ENCODE assay signal across 14 cellular contexts in genomic region chr1:2575801-2576663, GRCh38. TPM values are rescaled to one million over a fixed set of nuclear protein-coding genes. Genes with fewer than 3 reads are reported as not detected.
DNase-seq lines count a peak whose midpoint lies in the region; ATAC-seq and TF ChIP-seq lines count a peak whose summit lies in the region.
"Had no signal": no experiment of that assay in that cellular context is flagged by ENCODE, and none has a peak within 500 bp of the region (broad histone marks: within the 10 kb centered on the region; RNA-seq: fewer than 3 reads in every experiment).

No MANE protein-coding gene starts in this region.

- no peak for DNase-seq in activated T-cell treated with anti-CD3 and anti-CD28 coated beads, Interleukin-2, amount 50 U/mL, for 72 hours
- DNase-seq in activated T-cell treated with anti-CD3 and anti-CD28 coated beads, Interleukin-2, amount 50 U/mL, for 1 hour = no peak
- DNase-seq in activated naive CD8-positive, alpha-beta T cell treated with anti-CD3 and anti-CD28 coated beads for 36 hours = no peak
- DNase-seq in lower lobe of right lung (peak; percentile 74), thyroid gland (no peak)
- DNase-seq: H7; NCI-H2029 treated with DMSO at 0.1 percent for 48 hours; stimulated activated CD4-positive, alpha-beta T cell treated with anti-CD3 and anti-CD28 coated beads, Interleukin-15, amount 100 ng/mL, for 24 hours; uterus had no signal

- 81% methylated on average over 19 to 23 of the region's 23 CpGs for WGBS in thyroid gland, 2 donors

- H3K4me1 ChIP-seq in lower lobe of right lung (peaks cover 36% of the 10 kb centered on the region), thyroid gland (peaks cover 6 to 12% of the 10 kb centered on the region in 2 donors)
- H3K4me1 ChIP-seq: uterus had no signal

- H3K9me3 Mint-ChIP-seq in activated T-cell treated with anti-CD3 and anti-CD28 coated beads, Interleukin-2, amount 50 U/mL, for 72 hours = peaks cover 13 to 21% of the 10 kb centered on the region in 2 donors
- peaks cover 14% of the 10 kb centered on the region for H3K9me3 Mint-ChIP-seq in activated naive CD8-positive, alpha-beta T cell treated with anti-CD3 and anti-CD28 coated beads for 36 hours

- H3K9me3 ChIP-seq in lower lobe of right lung (no peaks in the 10 kb centered on the region), thyroid gland (no peaks in the 10 kb centered on the region)
- H3K9me3 ChIP-seq: uterus had no signal

- H3K36me3 Mint-ChIP-seq in activated T-cell treated with anti-CD3 and anti-CD28 coated beads, Interleukin-2, amount 50 U/mL, for 72 hours (ENCODE audit: insufficient read depth in 2 of 2) = peaks cover 20% of the 10 kb centered on the region in 2 donors
- H3K36me3 Mint-ChIP-seq in activated naive CD8-positive, alpha-beta T cell treated with anti-CD3 and anti-CD28 coated beads for 36 hours = peaks cover 12% of the 10 kb centered on the region

- H3K27ac ChIP-seq in lower lobe of right lung = peak overlapping the region; percentile 73
- peak overlapping the region; percentile 10 to 45 (median 19) for H3K27ac ChIP-seq in thyroid gland
- H3K27ac ChIP-seq: HL-60, SK-N-MC had no signal

- TF ChIP-seq CTCF in lower lobe of right lung (IDR thresholded peaks at IDR 0.05) (no peak), thyroid gland (IDR thresholded peaks at IDR 0.05) (no peak)

- H3K36me3 ChIP-seq in lower lobe of right lung (no peaks in the 10 kb centered on the region), thyroid gland (no peaks in the 10 kb centered on the region)
- H3K36me3 ChIP-seq: uterus had no signal

- no peak overlapping the region for H3K4me3 ChIP-seq in lower lobe of right lung
- no peak overlapping the region for H3K4me3 ChIP-seq in thyroid gland (replicated peaks in 1 of 3)
- H3K4me3 ChIP-seq: SK-N-MC, uterus had no signal

- no peaks in the 10 kb centered on the region for H3K27me3 ChIP-seq in lower lobe of right lung (ENCODE audit: low read depth)
- H3K27me3 ChIP-seq in thyroid gland = no peaks in the 10 kb centered on the region
- H3K27me3 ChIP-seq: uterus had no signal

- intact Hi-C loops in lower lobe of right lung (cut with DNase I) = no loop called here
- intact Hi-C loops in thyroid gland (cut with DNase I) = no loop called here

- no peaks in the 10 kb centered on the region for H3K27me3 Mint-ChIP-seq in activated T-cell treated with anti-CD3 and anti-CD28 coated beads, Interleukin-2, amount 50 U/mL, for 72 hours (ENCODE audit: low read depth)
- H3K27me3 Mint-ChIP-seq in activated naive CD8-positive, alpha-beta T cell treated with anti-CD3 and anti-CD28 coated beads for 36 hours = no peaks in the 10 kb centered on the region

- peak overlapping the region; percentile 21 to 43 for H3K4me3 Mint-ChIP-seq in activated T-cell treated with anti-CD3 and anti-CD28 coated beads, Interleukin-2, amount 50 U/mL, for 72 hours
- peak overlapping the region; percentile 10 for H3K4me3 Mint-ChIP-seq in activated naive CD8-positive, alpha-beta T cell treated with anti-CD3 and anti-CD28 coated beads for 36 hours

- H3K4me1 Mint-ChIP-seq in activated T-cell treated with anti-CD3 and anti-CD28 coated beads, Interleukin-2, amount 50 U/mL, for 72 hours (ENCODE audit: low read depth) = peaks cover 47% of the 10 kb centered on the region
- peaks cover 50% of the 10 kb centered on the region for H3K4me1 Mint-ChIP-seq in activated naive CD8-positive, alpha-beta T cell treated with anti-CD3 and anti-CD28 coated beads for 36 hours

- H3K27ac Mint-ChIP-seq in activated T-cell treated with anti-CD3 and anti-CD28 coated beads, Interleukin-2, amount 50 U/mL, for 72 hours = no peak overlapping the region
- peak overlapping the region; percentile 62 for H3K27ac Mint-ChIP-seq in activated naive CD8-positive, alpha-beta T cell treated with anti-CD3 and anti-CD28 coated beads for 36 hours

- no peak for ATAC-seq in activated T-cell treated with anti-CD3 and anti-CD28 coated beads, Interleukin-2, amount 50 U/mL, for 72 hours (replicated peaks in 1 of 2)
- ATAC-seq in lower lobe of right lung = peak; percentile 24 to 63
- no peak for ATAC-seq in GM21515 (IDR thresholded peaks at IDR 0.05; ENCODE audit: unreplicated experiment)
- no peak for ATAC-seq in GM18502 (IDR thresholded peaks at IDR 0.05; ENCODE audit: poor library complexity, unreplicated experiment)
- no peak for ATAC-seq in GM21576 (IDR thresholded peaks at IDR 0.05; ENCODE audit: unreplicated experiment)

- TF ChIP-seq POLR2A in thyroid gland (IDR thresholded peaks at IDR 0.05) = no peak

RNA-seq across cellular contexts. Expression of gene PRXL2B, which starts 10.5 kb away (rescaled TPM):
- total RNA-seq in activated T-cell treated with anti-CD3 and anti-CD28 coated beads, Interleukin-2, amount 50 U/mL, for 72 hours = 10 to 100 TPM; 34.8 to 39.2 TPM
- 10 to 100 TPM; 42.2 to 43.2 TPM for total RNA-seq in activated naive CD8-positive, alpha-beta T cell treated with anti-CD3 and anti-CD28 coated beads for 36 hours
- total RNA-seq in lower lobe of right lung (26.3 TPM), thyroid gland (10 to 100 TPM; 14.6 to 24.7 (median 18.0) TPM)

RNA-seq across cellular contexts. Expression of gene TNFRSF14, which starts 19.9 kb away (rescaled TPM):
- total RNA-seq in activated T-cell treated with anti-CD3 and anti-CD28 coated beads, Interleukin-2, amount 50 U/mL, for 72 hours = 100 to 1,000 TPM; 141 to 175 TPM
- 100 to 1,000 TPM in 1 of 2 experiments, 10 to 100 TPM in 1; 99.6 to 104 TPM for total RNA-seq in activated naive CD8-positive, alpha-beta T cell treated with anti-CD3 and anti-CD28 coated beads for 36 hours
- total RNA-seq in lower lobe of right lung = 152 TPM
- 10 to 100 TPM; 36.3 to 47.5 (median 46.7) TPM for total RNA-seq in thyroid gland

RNA-seq across cellular contexts. Expression of gene HES5, which starts 46.0 kb away (rescaled TPM):
- under 1 TPM in 1 of 2 donors, not detected in 1; 0.49 TPM for total RNA-seq in activated T-cell treated with anti-CD3 and anti-CD28 coated beads, Interleukin-2, amount 50 U/mL, for 72 hours
- under 1 TPM in 1 of 2 experiments, not detected in 1; 0.28 TPM for total RNA-seq in activated naive CD8-positive, alpha-beta T cell treated with anti-CD3 and anti-CD28 coated beads for 36 hours
- total RNA-seq in lower lobe of right lung (1.5 TPM), thyroid gland (not detected)

RNA-seq across cellular contexts. Expression of gene PANK4, which starts 49.6 kb away (rescaled TPM):
- 10 to 100 TPM; 44.6 to 49.7 TPM for total RNA-seq in activated T-cell treated with anti-CD3 and anti-CD28 coated beads, Interleukin-2, amount 50 U/mL, for 72 hours
- 10 to 100 TPM; 29.8 to 34.3 TPM for total RNA-seq in activated naive CD8-positive, alpha-beta T cell treated with anti-CD3 and anti-CD28 coated beads for 36 hours
- total RNA-seq in lower lobe of right lung (39.2 TPM), thyroid gland (10 to 100 TPM; 29.3 to 39.9 (median 38.0) TPM)

RNA-seq across cellular contexts. Expression of gene MMEL1, which starts 56.8 kb away (rescaled TPM):
- 1 to 10 TPM; 1.5 to 1.9 TPM for total RNA-seq in activated T-cell treated with anti-CD3 and anti-CD28 coated beads, Interleukin-2, amount 50 U/mL, for 72 hours
- total RNA-seq in activated naive CD8-positive, alpha-beta T cell treated with anti-CD3 and anti-CD28 coated beads for 36 hours = 1 to 10 TPM; 1.5 to 1.6 TPM
- total RNA-seq in lower lobe of right lung (7.6 TPM), thyroid gland (1 to 10 TPM in 2 of 4 donors, under 1 TPM in 1, not detected in 1; 0.98 to 2.5 (median 2.0) TPM)

Comparison
In these comparisons a context has a peak if more than half of its experiments do, and no peak if none do; other contexts are left out.
1. ATAC-seq: peak in lower lobe of right lung (2 of 2); none in activated T-cell treated with anti-CD3 and anti-CD28 coated beads, Interleukin-2, amount 50 U/mL, for 72 hours (0 of 2), GM21515 (single experiment), GM18502 (single experiment) and GM21576 (single experiment).